In genomic region chr1:26733982-26734381, GRCh38 we compare ENCODE assay signal across 11 cellular contexts. TPM values are rescaled to one million over a fixed set of nuclear protein-coding genes. Genes with fewer than 3 reads are reported as not detected.
DNase-seq lines count a peak whose midpoint lies in the region; ATAC-seq, FAIRE-seq and TF ChIP-seq lines count a peak whose summit lies in the region.
"Had no signal": no experiment of that assay in that cellular context is flagged by ENCODE, and none has a peak within 500 bp of the region (broad histone marks: within the 10 kb centered on the region; RNA-seq: fewer than 3 reads in every experiment).

No MANE protein-coding gene starts in this region.

- H3K4me3 ChIP-seq in fibroblast of villous mesenchyme (ENCODE audit: low read depth, low read length): no peak overlapping the region

- DNase-seq in left cardiac atrium: no peak
- DNase-seq in Right ventricle myocardium inferior (ENCODE audit: missing footprints): no peak
- DNase-seq in activated CD4-positive, alpha-beta memory T cell treated with anti-CD3 and anti-CD28 coated beads for 36 hours: peak; percentile 45
- peak; percentile 50 for DNase-seq in fibroblast of villous mesenchyme (ENCODE audit: low read depth)
- DNase-seq in urothelium cell line (ENCODE audit: low spot score): peak; percentile 18
- no peak for DNase-seq in NCI-H1048 (lab: John Stamatoyannopoulos, UW)
- no peak for DNase-seq in HUDEP-2 (lab: John Stamatoyannopoulos, UW; ENCODE audit: unreplicated experiment in 76 of 76)
- DNase-seq in NCI-H526 (lab: John Stamatoyannopoulos, UW): no peak
- DNase-seq: NCI-H1417, nucleus accumbens had no signal

- H3K9me3 Mint-ChIP-seq in activated CD4-positive, alpha-beta memory T cell treated with anti-CD3 and anti-CD28 coated beads for 36 hours: no peaks in the 10 kb centered on the region

- peak overlapping the region; percentile 65 for H3K27ac Mint-ChIP-seq in activated CD4-positive, alpha-beta memory T cell treated with anti-CD3 and anti-CD28 coated beads for 36 hours

- intact Hi-C loops in left cardiac atrium (cut with DNase I): loop anchor here in 1 of 2 donors (5.0 kb wide), 1 partner anchor 33 kb away; no protein-coding TSS in a partner anchor
- intact Hi-C loops in Right ventricle myocardium inferior (cut with DNase I): no loop called here
- intact Hi-C loops in activated CD4-positive, alpha-beta memory T cell treated with anti-CD3 and anti-CD28 coated beads for 36 hours (cut with micrococcal nuclease): no loop called here

- no peak for TF ChIP-seq CTCF in fibroblast of villous mesenchyme (IDR thresholded peaks at IDR 0.05; ENCODE audit: insufficient read depth, low read depth, low read length)

- peak; percentile 30 to 64 for ATAC-seq in left cardiac atrium
- no peak for ATAC-seq in Right ventricle myocardium inferior

- peaks cover 55% of the 10 kb centered on the region for H3K36me3 Mint-ChIP-seq in activated CD4-positive, alpha-beta memory T cell treated with anti-CD3 and anti-CD28 coated beads for 36 hours

- H3K4me1 Mint-ChIP-seq in activated CD4-positive, alpha-beta memory T cell treated with anti-CD3 and anti-CD28 coated beads for 36 hours (ENCODE audit: low read depth): peaks cover 67% of the 10 kb centered on the region

- H3K27me3 Mint-ChIP-seq in activated CD4-positive, alpha-beta memory T cell treated with anti-CD3 and anti-CD28 coated beads for 36 hours: no peaks in the 10 kb centered on the region

- POLR2A ChIA-PET in activated CD4-positive, alpha-beta memory T cell treated with anti-CD3 and anti-CD28 coated beads for 36 hours (lab: Charles Lee): interaction anchor here (1.4 to 1.5 kb wide), 2 partner anchors 12 to 36 kb away, joined by 4 to 6 read pairs; no protein-coding TSS in a partner anchor

- no peak overlapping the region for H3K4me3 Mint-ChIP-seq in activated CD4-positive, alpha-beta memory T cell treated with anti-CD3 and anti-CD28 coated beads for 36 hours

- CTCF ChIA-PET in activated CD4-positive, alpha-beta memory T cell treated with anti-CD3 and anti-CD28 coated beads for 36 hours (lab: Charles Lee): interaction anchor here (1.1 kb wide), 1 partner anchor 317 kb away, joined by 3 read pairs; no protein-coding TSS in a partner anchor

- FAIRE-seq in urothelium cell line (lab: Jason Lieb, UNC): no peak
- FAIRE-seq: GM19239 had no signal

RNA-seq across cellular contexts. Expression of gene ARID1A, which starts 38.2 kb away (rescaled TPM):
- 10 to 100 TPM; 34.5 to 38.5 TPM for total RNA-seq in left cardiac atrium
- 27.5 TPM for total RNA-seq in Right ventricle myocardium inferior
- 10 to 100 TPM; 64.3 to 67.8 TPM for total RNA-seq in activated CD4-positive, alpha-beta memory T cell treated with anti-CD3 and anti-CD28 coated beads for 36 hours
- 24.8 and 31.1 TPM in 2 replicates for total RNA-seq in fibroblast of villous mesenchyme

RNA-seq across cellular contexts. Expression of gene PIGV, which starts 53.8 kb away (rescaled TPM):
- total RNA-seq in left cardiac atrium (1 to 10 TPM; 6.1 to 6.7 TPM), Right ventricle myocardium inferior (6.1 TPM), fibroblast of villous mesenchyme (10.3 and 16.8 TPM in 2 replicates)
- 10 to 100 TPM; 15.1 to 15.3 TPM for total RNA-seq in activated CD4-positive, alpha-beta memory T cell treated with anti-CD3 and anti-CD28 coated beads for 36 hours

Comparison
In these comparisons a context has a peak if more than half of its experiments do, and no peak if none do; other contexts are left out.
1. DNase-seq: peak in activated CD4-positive, alpha-beta memory T cell treated with anti-CD3 and anti-CD28 coated beads for 36 hours (single experiment), fibroblast of villous mesenchyme (single experiment) and urothelium cell line (single experiment); none in left cardiac atrium (single experiment), Right ventricle myocardium inferior (single experiment), NCI-H1048 (single experiment), HUDEP-2 (0 of 76) and NCI-H526 (0 of 2).